16 cellular contexts compared by ENCODE assay signal in genomic region chr12:2335109-2335508, GRCh38.
DNase-seq lines count a peak whose midpoint lies in the region; ATAC-seq, FAIRE-seq and TF ChIP-seq lines count a peak whose summit lies in the region.
"Had no signal": no experiment of that assay in that cellular context is flagged by ENCODE, and none has a peak within 500 bp of the region (broad histone marks: within the 10 kb centered on the region; RNA-seq: fewer than 3 reads in every experiment).

No MANE protein-coding gene starts in this region.

- ATAC-seq in HepG2 = no peak
- ATAC-seq in activated CD8-positive, alpha-beta memory T cell treated with anti-CD3 and anti-CD28 coated beads, Interleukin-2, amount 10 ng/mL, durations not matched to agents 7 days and 5 days = no peak
- ATAC-seq: stimulated activated effector memory CD8-positive, alpha-beta T cell treated with anti-CD3 and anti-CD28 coated beads, Interleukin-12 subunit alpha, Interleukin-12 subunit beta, amount 100 ng/mL, for 72 hours had no signal

- H3K9me3 ChIP-seq in BLaER1 treated with 17β-estradiol and CSF1 and Interleukin-3, amounts not matched to agents 10 nM and 100 nM (replicated peaks in 1 of 11) = 0 out of 22 replicates have a peak, but pooled peaks cover 0 to 8% (median 0%) of the 10 kb centered on the region in 11 experiments
- H3K9me3 ChIP-seq in colonic mucosa (no peaks in the 10 kb centered on the region), HepG2 (ENCODE audit: low read length) (no peaks in the 10 kb centered on the region)

- POLR2A ChIA-PET in HepG2 (lab: Yijun Ruan, JAX) = no interaction called here

- TF ChIP-seq CTCF in HFF-Myc (IDR thresholded peaks at IDR 0.05; ENCODE audit: low read depth, low read length, missing control alignments) = no peak
- TF ChIP-seq CTCF in colonic mucosa (IDR thresholded peaks at IDR 0.05) = no peak
- TF ChIP-seq CTCF in osteocyte (IDR thresholded peaks at IDR 0.05) = no peak
- TF ChIP-seq CTCF in HepG2 (CRISPR knock-in tag; IDR thresholded peaks at IDR 0.05) = no peak

- no peak for FAIRE-seq in HepG2 (lab: Jason Lieb, UNC)

- H3K9ac ChIP-seq in BLaER1 treated with 17β-estradiol and CSF1 and Interleukin-3, amounts not matched to agents 10 nM and 100 nM = no peak overlapping the region
- H3K9ac ChIP-seq in colonic mucosa (ENCODE audit: low read depth in 2 of 2, low read length in 2 of 2) = no peak overlapping the region
- H3K9ac ChIP-seq in HepG2 (ENCODE audit: insufficient read depth, low read depth, low read length) = no peak overlapping the region

- no peak overlapping the region for H3K4me3 Mint-ChIP-seq in osteocyte (ENCODE audit: unreplicated experiment)
- H3K4me3 Mint-ChIP-seq in activated CD8-positive, alpha-beta memory T cell treated with anti-CD3 and anti-CD28 coated beads, Interleukin-2, amount 10 ng/mL, durations not matched to agents 7 days and 5 days = no peak overlapping the region
- no peak overlapping the region for H3K4me3 Mint-ChIP-seq in activated T-helper 2 cell treated with anti-CD3 and anti-CD28 coated beads, Interferon-gamma antibody, Interleukin-2, Interleukin-4, amounts not matched to agents 10 μg/mL and 5 μg/mL and 100 μg/mL, durations not matched to agents 14 hours and 24 hours and 36 hours (ENCODE audit: low read depth)
- H3K4me3 Mint-ChIP-seq: B cell; stimulated activated effector memory CD8-positive, alpha-beta T cell treated with anti-CD3 and anti-CD28 coated beads, Interleukin-12 subunit alpha, Interleukin-12 subunit beta, amount 100 ng/mL, for 72 hours had no signal

- H3K27ac ChIP-seq in BLaER1 treated with 17β-estradiol and CSF1 and Interleukin-3, amounts not matched to agents 10 nM and 100 nM = 0 out of 22 replicates have a peak overlapping the region, but pooled peaks of 1 of the 11 experiments have one; percentile 10
- H3K27ac ChIP-seq in colonic mucosa (peak overlapping the region; percentile 54), HepG2 (ENCODE audit: extremely low read length, insufficient read depth, low read length) (no peak overlapping the region)

- no peak for TF ChIP-seq RAD21 in HepG2 (CRISPR knock-in tag; IDR thresholded peaks at IDR 0.05)

- H3K27ac Mint-ChIP-seq in osteocyte (ENCODE audit: unreplicated experiment) = peak overlapping the region; percentile 100
- no peak overlapping the region for H3K27ac Mint-ChIP-seq in activated CD8-positive, alpha-beta memory T cell treated with anti-CD3 and anti-CD28 coated beads, Interleukin-2, amount 10 ng/mL, durations not matched to agents 7 days and 5 days
- no peak overlapping the region for H3K27ac Mint-ChIP-seq in activated T-helper 2 cell treated with anti-CD3 and anti-CD28 coated beads, Interferon-gamma antibody, Interleukin-2, Interleukin-4, amounts not matched to agents 10 μg/mL and 5 μg/mL and 100 μg/mL, durations not matched to agents 14 hours and 24 hours and 36 hours
- H3K27ac Mint-ChIP-seq: B cell; stimulated activated effector memory CD8-positive, alpha-beta T cell treated with anti-CD3 and anti-CD28 coated beads, Interleukin-12 subunit alpha, Interleukin-12 subunit beta, amount 100 ng/mL, for 72 hours had no signal

- TF ChIP-seq EP300 in HepG2 (IDR thresholded peaks at IDR 0.05; ENCODE audit: low read depth in 2 of 2, low read length in 2 of 2) (no peak), HepG2 (CRISPR knock-in tag; IDR thresholded peaks at IDR 0.05; ENCODE audit: borderline replicate concordance) (no peak)

- no peaks in the 10 kb centered on the region for H3K9me3 Mint-ChIP-seq in osteocyte (ENCODE audit: unreplicated experiment)
- H3K9me3 Mint-ChIP-seq in activated CD8-positive, alpha-beta memory T cell treated with anti-CD3 and anti-CD28 coated beads, Interleukin-2, amount 10 ng/mL, durations not matched to agents 7 days and 5 days (ENCODE audit: low read depth) = no peaks in the 10 kb centered on the region
- H3K9me3 Mint-ChIP-seq in activated T-helper 2 cell treated with anti-CD3 and anti-CD28 coated beads, Interferon-gamma antibody, Interleukin-2, Interleukin-4, amounts not matched to agents 10 μg/mL and 5 μg/mL and 100 μg/mL, durations not matched to agents 14 hours and 24 hours and 36 hours = no peaks in the 10 kb centered on the region
- H3K9me3 Mint-ChIP-seq: stimulated activated effector memory CD8-positive, alpha-beta T cell treated with anti-CD3 and anti-CD28 coated beads, Interleukin-12 subunit alpha, Interleukin-12 subunit beta, amount 100 ng/mL, for 72 hours had no signal

- TF ChIP-seq POLR2A in HepG2 (IDR thresholded peaks at IDR 0.05; ENCODE audit: insufficient read depth in 1 of 2, low read depth in 2 of 2, low read length in 2 of 2) = no peak

- no TSS peak for BruUV-seq in HepG2 (replicated peaks; lab: Mats Ljungman, UMichigan)

- DNase-seq in HFF-Myc (ENCODE audit: extremely low read depth, low read depth) = peak; percentile 77
- DNase-seq in colonic mucosa = no peak
- DNase-seq in osteocyte (ENCODE audit: extremely low spot score, unreplicated experiment) = no peak
- DNase-seq in NCI-H345 treated with DMSO at 0.1 percent for 48 hours (lab: John Stamatoyannopoulos, UW; ENCODE audit: unreplicated experiment) = no peak
- no peak for DNase-seq in HepG2 (ENCODE audit: low spot score)
- no peak for DNase-seq in activated CD8-positive, alpha-beta memory T cell treated with anti-CD3 and anti-CD28 coated beads, Interleukin-2, amount 10 ng/mL, durations not matched to agents 7 days and 5 days
- DNase-seq in activated T-helper 2 cell treated with anti-CD3 and anti-CD28 coated beads, Interferon-gamma antibody, Interleukin-2, Interleukin-4, amounts not matched to agents 10 μg/mL and 5 μg/mL and 100 μg/mL, durations not matched to agents 14 hours and 24 hours and 36 hours (ENCODE audit: low spot score) = no peak
- DNase-seq: activated CD4-positive, CD25-positive, alpha-beta regulatory T cell; activated T-cell treated with anti-CD3 and anti-CD28 coated beads, Interleukin-2, amount 50 U/mL, for 48 hours; mesendoderm; NCI-H187 treated with DMSO at 0.1 percent for 48 hours; stimulated activated CD4-positive, alpha-beta T cell treated with anti-CD3 and anti-CD28 coated beads, Interleukin-2, amount 100 ng/mL, for 48 hours; SW 1271 had no signal

- peaks cover 2% of the 10 kb centered on the region for H3K36me3 Mint-ChIP-seq in osteocyte (ENCODE audit: unreplicated experiment)
- H3K36me3 Mint-ChIP-seq in activated CD8-positive, alpha-beta memory T cell treated with anti-CD3 and anti-CD28 coated beads, Interleukin-2, amount 10 ng/mL, durations not matched to agents 7 days and 5 days = no peaks in the 10 kb centered on the region
- H3K36me3 Mint-ChIP-seq in activated T-helper 2 cell treated with anti-CD3 and anti-CD28 coated beads, Interferon-gamma antibody, Interleukin-2, Interleukin-4, amounts not matched to agents 10 μg/mL and 5 μg/mL and 100 μg/mL, durations not matched to agents 14 hours and 24 hours and 36 hours (ENCODE audit: low read depth) = no peaks in the 10 kb centered on the region
- H3K36me3 Mint-ChIP-seq: stimulated activated effector memory CD8-positive, alpha-beta T cell treated with anti-CD3 and anti-CD28 coated beads, Interleukin-12 subunit alpha, Interleukin-12 subunit beta, amount 100 ng/mL, for 72 hours had no signal

- peak overlapping the region; percentile 57 to 84 (median 63) for H3K4me2 ChIP-seq in BLaER1 treated with 17β-estradiol and CSF1 and Interleukin-3, amounts not matched to agents 10 nM and 100 nM
- H3K4me2 ChIP-seq in HepG2 (ENCODE audit: low read depth, low read length) = no peak overlapping the region

- H3K36me3 ChIP-seq in BLaER1 treated with 17β-estradiol and CSF1 and Interleukin-3, amounts not matched to agents 10 nM and 100 nM = no peaks in the 10 kb centered on the region
- H3K36me3 ChIP-seq in colonic mucosa (no peaks in the 10 kb centered on the region), HepG2 (replicated peaks in 1 of 2; ENCODE audit: control insufficient read depth in 1 of 2, insufficient read depth in 2 of 2, low read length in 2 of 2) (no peaks in the 10 kb centered on the region)

- H3K4me3 ChIP-seq in BLaER1 treated with 17β-estradiol and CSF1 and Interleukin-3, amounts not matched to agents 10 nM and 100 nM = no peak overlapping the region
- H3K4me3 ChIP-seq in HFF-Myc (replicated peaks; ENCODE audit: low read depth, low read length) (no peak overlapping the region; the same call in 1 of the 2 replicates), colonic mucosa (no peak overlapping the region), HepG2 (replicated peaks in 1 of 3; ENCODE audit: insufficient read depth in 1 of 3, low read depth in 2 of 3, low read length in 3 of 3) (no peak overlapping the region)

- H3K4me1 ChIP-seq in BLaER1 treated with 17β-estradiol and CSF1 and Interleukin-3, amounts not matched to agents 10 nM and 100 nM = peaks cover 32 to 44% (median 40%) of the 10 kb centered on the region in 10 experiments
- no peaks in the 10 kb centered on the region for H3K4me1 ChIP-seq in colonic mucosa
- no peaks in the 10 kb centered on the region for H3K4me1 ChIP-seq in HepG2 (ENCODE audit: insufficient read depth, low read length)

- H4K20me1 ChIP-seq in BLaER1 treated with 17β-estradiol and CSF1 and Interleukin-3, amounts not matched to agents 10 nM and 100 nM = no peaks in the 10 kb centered on the region
- no peaks in the 10 kb centered on the region for H4K20me1 ChIP-seq in HepG2 (ENCODE audit: insufficient read depth, low read length)

- peaks cover 85% of the 10 kb centered on the region for H3K4me1 Mint-ChIP-seq in osteocyte (ENCODE audit: unreplicated experiment)
- H3K4me1 Mint-ChIP-seq in activated CD8-positive, alpha-beta memory T cell treated with anti-CD3 and anti-CD28 coated beads, Interleukin-2, amount 10 ng/mL, durations not matched to agents 7 days and 5 days = no peaks in the 10 kb centered on the region
- H3K4me1 Mint-ChIP-seq in activated T-helper 2 cell treated with anti-CD3 and anti-CD28 coated beads, Interferon-gamma antibody, Interleukin-2, Interleukin-4, amounts not matched to agents 10 μg/mL and 5 μg/mL and 100 μg/mL, durations not matched to agents 14 hours and 24 hours and 36 hours (ENCODE audit: low read depth) = peaks cover 6% of the 10 kb centered on the region
- H3K4me1 Mint-ChIP-seq: B cell; stimulated activated effector memory CD8-positive, alpha-beta T cell treated with anti-CD3 and anti-CD28 coated beads, Interleukin-12 subunit alpha, Interleukin-12 subunit beta, amount 100 ng/mL, for 72 hours had no signal

- no peaks in the 10 kb centered on the region for H3K27me3 ChIP-seq in BLaER1 treated with 17β-estradiol and CSF1 and Interleukin-3, amounts not matched to agents 10 nM and 100 nM
- no peaks in the 10 kb centered on the region for H3K27me3 ChIP-seq in colonic mucosa
- peaks cover 0 to 21% of the 10 kb centered on the region in 2 experiments; a peak in 2 of 5 replicates for H3K27me3 ChIP-seq in HepG2 (ENCODE audit: control insufficient read depth in 1 of 2, insufficient read depth in 2 of 2, low read length in 2 of 2)

- H3K27me3 Mint-ChIP-seq in osteocyte (ENCODE audit: unreplicated experiment) = no peaks in the 10 kb centered on the region
- H3K27me3 Mint-ChIP-seq in activated CD8-positive, alpha-beta memory T cell treated with anti-CD3 and anti-CD28 coated beads, Interleukin-2, amount 10 ng/mL, durations not matched to agents 7 days and 5 days = peaks cover 21% of the 10 kb centered on the region
- H3K27me3 Mint-ChIP-seq in activated T-helper 2 cell treated with anti-CD3 and anti-CD28 coated beads, Interferon-gamma antibody, Interleukin-2, Interleukin-4, amounts not matched to agents 10 μg/mL and 5 μg/mL and 100 μg/mL, durations not matched to agents 14 hours and 24 hours and 36 hours (ENCODE audit: low read depth) = peaks cover 5% of the 10 kb centered on the region

- in situ Hi-C loops in HepG2 (cut with HindIII; ENCODE audit: extremely low pct_ligation_motif_present, low pct_unique_long_range_greater_than_20kb) = no loop called here

- CTCF ChIA-PET in HepG2 (lab: Yijun Ruan, JAX; ENCODE audit: low intra/inter-chr PET ratio, low total read pairs) = no interaction called here
- CTCF ChIA-PET in activated CD8-positive, alpha-beta memory T cell treated with anti-CD3 and anti-CD28 coated beads, Interleukin-2, amount 10 ng/mL, durations not matched to agents 7 days and 5 days (lab: Charles Lee) = no interaction called here

- WGBS in HepG2 (ENCODE audit: low lambda C conversion rate) = 24% methylated on average over 5 of the region's 5 CpGs

- intact Hi-C loops in colonic mucosa (cut with DNase I) (no loop called here), HepG2 (cut with micrococcal nuclease; ENCODE audit: unreplicated experiment) (no loop called here)
- intact Hi-C loops in activated T-helper 2 cell treated with anti-CD3 and anti-CD28 coated beads, Interferon-gamma antibody, Interleukin-2, Interleukin-4, amounts not matched to agents 10 μg/mL and 5 μg/mL and 100 μg/mL, durations not matched to agents 14 hours and 24 hours and 36 hours (cut with micrococcal nuclease) = no loop called here

- H2AFZ ChIP-seq in HepG2 (ENCODE audit: low read length) = no peak overlapping the region

- H3K79me2 ChIP-seq in HepG2 (ENCODE audit: insufficient read depth, low read length) = no peaks in the 10 kb centered on the region
